In the genomic region with DNA sequence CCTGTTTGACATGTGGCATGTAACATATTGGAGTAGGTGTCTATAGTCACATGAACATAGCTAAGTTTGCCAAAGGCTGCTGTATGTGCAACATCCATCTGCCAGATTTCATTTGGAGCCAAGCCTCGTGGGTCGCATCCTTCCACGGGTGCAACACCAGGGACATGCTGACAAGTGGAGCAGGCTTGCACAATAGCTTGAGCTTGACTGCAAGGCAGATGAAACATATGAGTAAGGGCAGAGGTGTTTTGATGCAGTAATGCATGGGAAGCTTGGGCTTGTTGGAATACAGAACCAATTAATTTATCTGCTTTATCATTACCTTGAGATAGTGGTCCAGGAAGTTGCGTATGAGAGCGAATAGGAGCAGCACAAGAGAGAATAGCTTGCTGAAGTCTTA, we compare ENCODE assay signal across 31 cellular contexts.
"Had no signal": no experiment of that assay in that cellular context is flagged by ENCODE, and none has a peak within 500 bp of the region (broad histone marks: within the 10 kb centered on the region; RNA-seq: fewer than 3 reads in every experiment).

No MANE protein-coding gene starts in this region.

- H3K4me2 ChIP-seq: hepatocyte had no signal

- H3K27me3 ChIP-seq: adrenal gland, ascending aorta, hepatocyte had no signal

- H3K9me3 ChIP-seq: adrenal gland, gastroesophageal sphincter had no signal

- H3K4me3 ChIP-seq: adrenal gland, ascending aorta, breast epithelium, esophagus squamous epithelium, gastroesophageal sphincter, heart right ventricle, hepatocyte had no signal

- ATAC-seq: activated CD4-positive, alpha-beta T cell treated with anti-CD3 and anti-CD28 coated beads for 36 hours; activated CD8-positive, alpha-beta memory T cell treated with anti-CD3 and anti-CD28 coated beads, Interleukin-2, amount 10 ng/mL, durations not matched to agents 7 days and 5 days; activated CD8-positive, alpha-beta T cell treated with anti-CD3 and anti-CD28 coated beads, Interleukin-2, amount 10 ng/mL, durations not matched to agents 7 days and 5 days; activated naive CD8-positive, alpha-beta T cell treated with anti-CD3 and anti-CD28 coated beads, Interleukin-2, amount 50 U/mL, for 24 hours; effector memory CD8-positive, alpha-beta T cell; gastroesophageal sphincter; heart right ventricle; T-helper 17 cell had no signal

- H3K79me2 ChIP-seq: hepatocyte had no signal

- DNase-seq: activated CD4-positive, alpha-beta memory T cell treated with anti-CD3 and anti-CD28 coated beads for 36 hours; activated CD4-positive, alpha-beta T cell treated with anti-CD3 and anti-CD28 coated beads for 36 hours; activated CD4-positive, alpha-beta T cell treated with anti-CD3 and anti-CD28 coated beads, Interleukin-2, amount 10 ng/mL, durations not matched to agents 24 days and 14 days; activated CD4-positive, CD25-positive, alpha-beta regulatory T cell; activated CD4-positive, CD25-positive, alpha-beta regulatory T cell treated with anti-CD3 and anti-CD28 coated beads, Interleukin-2, amount 50 U/mL, for 72 hours; activated CD8-positive, alpha-beta memory T cell treated with anti-CD3 and anti-CD28 coated beads, Interleukin-2, amount 10 ng/mL, durations not matched to agents 7 days and 5 days; activated CD8-positive, alpha-beta memory T cell treated with anti-CD3 and anti-CD28 coated beads, Interleukin-2, amount 50 U/mL, for 4 hours; activated CD8-positive, alpha-beta T cell treated with anti-CD3 and anti-CD28 coated beads, Interleukin-2, amount 10 ng/mL, durations not matched to agents 7 days and 5 days; activated effector memory CD4-positive, alpha-beta T cell treated with anti-CD3 and anti-CD28 coated beads, Interleukin-2, amount 50 U/mL, for 16 hours; activated naive CD4-positive, alpha-beta T cell treated with anti-CD3 and anti-CD28 coated beads for 36 hours; activated naive CD8-positive, alpha-beta T cell treated with anti-CD3 and anti-CD28 coated beads for 36 hours; activated naive CD8-positive, alpha-beta T cell treated with anti-CD3 and anti-CD28 coated beads, Interleukin-2, amount 50 U/mL, for 24 hours; activated T-cell treated with anti-CD3 and anti-CD28 coated beads, Interleukin-2, amount 50 U/mL, for 1 hour; activated T-cell treated with anti-CD3 and anti-CD28 coated beads, Interleukin-2, amount 50 U/mL, for 48 hours; adrenal gland; cortex of kidney; dermis blood vessel endothelial cell; effector CD4-positive, alpha-beta T cell; effector memory CD8-positive, alpha-beta T cell; esophagus squamous epithelium; foreskin melanocyte; heart right ventricle; T-helper 17 cell; T1000; WERI-Rb-1 had no signal

- H2AFZ ChIP-seq: hepatocyte had no signal

- H3K27ac ChIP-seq: adrenal gland, ascending aorta, breast epithelium, epithelial cell of prostate, esophagus squamous epithelium, gastroesophageal sphincter, heart right ventricle, hepatocyte, WERI-Rb-1 had no signal

- FAIRE-seq: colon had no signal

- H3K4me1 ChIP-seq: ascending aorta, breast epithelium had no signal

- H3K36me3 ChIP-seq: adrenal gland, ascending aorta, breast epithelium, esophagus squamous epithelium, gastroesophageal sphincter, heart right ventricle had no signal
